ENCODE assay signal across 7 cellular contexts in the genomic region with DNA sequence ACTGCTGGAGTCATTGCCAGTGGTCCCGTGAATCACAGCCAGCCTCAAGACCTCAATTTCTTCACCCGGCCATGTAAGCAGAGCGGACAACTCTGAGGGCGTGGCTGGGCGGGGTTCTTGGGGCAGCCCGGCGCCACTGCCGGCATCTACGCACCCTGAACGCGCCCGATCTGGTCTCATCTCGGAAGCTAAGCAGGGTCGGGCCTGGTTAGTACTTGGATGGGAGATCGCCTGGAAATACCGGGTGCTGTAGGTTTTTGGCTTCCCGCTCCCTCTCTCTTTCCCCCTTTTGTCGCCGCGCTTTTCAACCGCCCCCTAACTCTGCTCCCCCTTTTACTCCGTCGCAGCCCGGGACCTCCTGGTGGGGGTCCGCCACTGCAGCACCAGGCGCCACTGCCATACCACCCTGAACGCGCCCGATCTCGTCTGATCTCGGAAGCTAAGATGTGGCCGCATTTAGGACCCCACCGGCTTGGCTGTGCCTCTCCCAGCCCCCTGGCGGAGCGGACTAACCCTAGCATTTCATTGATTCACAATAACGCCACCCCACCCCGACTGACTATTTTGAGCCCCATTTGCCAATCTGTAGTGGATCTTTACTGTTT. TPM values are rescaled to one million over a fixed set of nuclear protein-coding genes. Genes with fewer than 3 reads are reported as not detected.
A peak's percentile ranks its signal among the peaks of the same experiment; 100 is the strongest.
DNase-seq lines count a peak whose midpoint lies in the region; ATAC-seq, FAIRE-seq and TF ChIP-seq lines count a peak whose summit lies in the region.

No MANE protein-coding gene starts in this region.

- H3K36me3 ChIP-seq in RWPE2 (ENCODE audit: low read depth), result no peaks in the 10 kb centered on the region

- H3K27ac Mint-ChIP-seq in immature natural killer cell, result no peak overlapping the region

- H3K4me1 ChIP-seq in RWPE2 (ENCODE audit: insufficient read depth, poor library complexity, severe bottlenecking), result no peaks in the 10 kb centered on the region

- H3K4me1 Mint-ChIP-seq in immature natural killer cell, result peaks cover 5 to 12% of the 10 kb centered on the region in 2 donors

- H3K4me3 ChIP-seq in RWPE2 (ENCODE audit: severe bottlenecking) (peak overlapping the region; percentile 25), astrocyte of the spinal cord (ENCODE audit: low read depth, low read length) (peak overlapping the region; percentile 51)

- in situ Hi-C loops in astrocyte of the spinal cord (cut with HindIII; ENCODE audit: low sequenced_read_pairs), result no loop called here

- DNase-seq in GM19239 (ENCODE audit: insufficient read length, low spot score) (peak; percentile 30), RWPE2 (ENCODE audit: low spot score) (peak; percentile 75), astrocyte of the spinal cord (ENCODE audit: low read depth, low spot score) (peak; percentile 54), immature natural killer cell (peak; percentile 5 to 7 (median 7))
- peak; percentile 42 for DNase-seq in stimulated activated CD4-positive, alpha-beta T cell treated with anti-CD3 and anti-CD28 coated beads, Interleukin-4, amount 100 ng/mL, for 1 hour

- peak; percentile 21 for TF ChIP-seq CTCF in RWPE2 (IDR thresholded peaks at IDR 0.05; ENCODE audit: poor library complexity, severe bottlenecking)
- TF ChIP-seq CTCF in astrocyte of the spinal cord (IDR thresholded peaks at IDR 0.05; ENCODE audit: low read depth, low read length), result peak; percentile 57

- ATAC-seq in RWPE2 (ENCODE audit: low read depth), result peak; percentile 65
- ATAC-seq in HG02763 (IDR thresholded peaks at IDR 0.05; ENCODE audit: unreplicated experiment), result no peak
- ATAC-seq in GM21717 (IDR thresholded peaks at IDR 0.05; ENCODE audit: unreplicated experiment), result no peak

- H3K9me3 ChIP-seq in RWPE2 (ENCODE audit: severe bottlenecking), result no peaks in the 10 kb centered on the region

- peak; percentile 63 for FAIRE-seq in GM19239 (lab: Jason Lieb, UNC)

- H3K36me3 Mint-ChIP-seq in immature natural killer cell, result no peaks in the 10 kb centered on the region

- peaks cover 9 to 31% (median 18%) of the 10 kb centered on the region in 3 donors for H3K27me3 Mint-ChIP-seq in immature natural killer cell (ENCODE audit: low read depth in 3 of 3)

- H3K4me3 Mint-ChIP-seq in immature natural killer cell, result peak overlapping the region; percentile 41 to 73 (median 66)

- peaks cover 0 to 1% (median 0%) of the 10 kb centered on the region in 6 donors for H3K9me3 Mint-ChIP-seq in immature natural killer cell

- H3K27me3 ChIP-seq in RWPE2 (ENCODE audit: insufficient read depth, poor library complexity, severe bottlenecking), result peaks cover 9% of the 10 kb centered on the region

- no peak overlapping the region for H3K27ac ChIP-seq in RWPE2 (ENCODE audit: poor library complexity, severe bottlenecking)

RNA-seq across cellular contexts. Expression of a gene that starts 25.3 kb away (rescaled TPM):
- not detected for polyA plus RNA-seq in immature natural killer cell

RNA-seq across cellular contexts. Expression of a gene that starts 41.8 kb away (rescaled TPM):
- polyA plus RNA-seq in immature natural killer cell, result 10 to 100 TPM; 26.6 to 49.3 (median 45.9) TPM

Comparison
In these comparisons a context has a peak if more than half of its experiments do, and no peak if none do; other contexts are left out.
1. DNase-seq: peak in every context shown above with its lines; median percentile 75 in RWPE2; 54 in astrocyte of the spinal cord; 42 in stimulated activated CD4-positive, alpha-beta T cell treated with anti-CD3 and anti-CD28 coated beads, Interleukin-4, amount 100 ng/mL, for 1 hour; 30 in GM19239; 7 in immature natural killer cell.